1 cellular context compared by ENCODE assay signal in genomic region chr16:85844786-85845185, GRCh38.
TF ChIP-seq lines count a peak whose summit lies in the region.

No MANE protein-coding gene starts in this region.

TF ChIP-seq in HepG2, 621 proteins besides CTCF, POLR2A, EP300 and RAD21 (continued from another document and continues in another):
- TF ChIP-seq ERF (CRISPR knock-in tag; IDR thresholded peaks at IDR 0.05) (peak; percentile 60; the same call in 1 of the 2 replicates), ZNF839 (CRISPR knock-in tag; IDR thresholded peaks at IDR 0.05; ENCODE audit: borderline replicate concordance) (no peak), DR1 (CRISPR knock-in tag; IDR thresholded peaks at IDR 0.05) (no peak), KLF16 (CRISPR knock-in tag; IDR thresholded peaks at IDR 0.05) (peak in 1 of 2 experiments; percentile 21; a peak in 1 of 4 replicates), SATB2 (CRISPR knock-in tag; IDR thresholded peaks at IDR 0.05) (no peak), ZNF549 (CRISPR knock-in tag; IDR thresholded peaks at IDR 0.05) (no peak), NFKBIZ (CRISPR knock-in tag; IDR thresholded peaks at IDR 0.05) (no peak), RORA (CRISPR knock-in tag; IDR thresholded peaks at IDR 0.05) (no peak), SMAD3 (CRISPR knock-in tag; IDR thresholded peaks at IDR 0.05) (0 out of 2 replicates have a peak, but pooled peaks have one; percentile 38), SOX13 (IDR thresholded peaks at IDR 0.05) (no peak), SOX13 (CRISPR knock-in tag; conservative IDR thresholded peaks at IDR 0.05 in 1 of 2, IDR thresholded peaks at IDR 0.05 in 1 of 2) (peak in 1 of 2 experiments; percentile 39; a peak in 1 of 4 replicates), SKI (IDR thresholded peaks at IDR 0.05; ENCODE audit: partially characterized antibody) (peak; percentile 68), ZMYM3 (CRISPR knock-in tag; IDR thresholded peaks at IDR 0.05) (peak; percentile 71; the same call in 1 of the 2 replicates), SAFB2 (CRISPR knock-in tag; IDR thresholded peaks at IDR 0.05; ENCODE audit: borderline replicate concordance, low read depth) (no peak), ZNF772 (CRISPR knock-in tag; IDR thresholded peaks at IDR 0.05) (peak; percentile 23; the same call in 1 of the 2 replicates), ELF3 (CRISPR knock-in tag; IDR thresholded peaks at IDR 0.05) (peak; percentile 58; the same call in 1 of the 2 replicates), KAT2B (IDR thresholded peaks at IDR 0.05; ENCODE audit: borderline replicate concordance, low read depth, low read length) (no peak), SPEN (CRISPR knock-in tag; IDR thresholded peaks at IDR 0.05; ENCODE audit: low read depth) (peak; percentile 58; the same call in 1 of the 2 replicates), TMF1 (CRISPR knock-in tag; IDR thresholded peaks at IDR 0.05; ENCODE audit: low read depth) (no peak), ZBTB10 (CRISPR knock-in tag; IDR thresholded peaks at IDR 0.05; ENCODE audit: borderline replicate concordance) (no peak), ZNF460 (CRISPR knock-in tag; IDR thresholded peaks at IDR 0.05; ENCODE audit: borderline replicate concordance) (no peak), SKIL (CRISPR knock-in tag; IDR thresholded peaks at IDR 0.05; ENCODE audit: borderline replicate concordance) (peak; percentile 83), FOSL1 (CRISPR knock-in tag; IDR thresholded peaks at IDR 0.05; ENCODE audit: borderline replicate concordance) (no peak), MAFF (IDR thresholded peaks at IDR 0.05; ENCODE audit: low read depth, low read length) (no peak), ZBTB44 (CRISPR knock-in tag; IDR thresholded peaks at IDR 0.05) (no peak), ZNF557 (CRISPR knock-in tag; IDR thresholded peaks at IDR 0.05) (no peak), ATF3 (CRISPR knock-in tag; IDR thresholded peaks at IDR 0.05) (no peak), MXD3 (CRISPR knock-in tag; IDR thresholded peaks at IDR 0.05) (no peak), FOXK2 (IDR thresholded peaks at IDR 0.05) (no peak), SCMH1 (CRISPR knock-in tag; IDR thresholded peaks at IDR 0.05; ENCODE audit: borderline replicate concordance) (no peak), ATF2 (CRISPR knock-in tag; IDR thresholded peaks at IDR 0.05) (no peak), PPARG (CRISPR knock-in tag; conservative IDR thresholded peaks at IDR 0.05) (0 out of 2 replicates have a peak, but pooled peaks have one; percentile 15), IKZF1 (IDR thresholded peaks at IDR 0.05) (no peak), XBP1 (CRISPR knock-in tag; IDR thresholded peaks at IDR 0.05) (no peak), SMAD9 (CRISPR knock-in tag; IDR thresholded peaks at IDR 0.05) (no peak), ZNF383 (CRISPR knock-in tag; IDR thresholded peaks at IDR 0.05; ENCODE audit: borderline replicate concordance) (no peak), THAP9 (CRISPR knock-in tag; IDR thresholded peaks at IDR 0.05; ENCODE audit: borderline replicate concordance) (no peak; the same call in 1 of the 2 replicates), KDM1A (CRISPR knock-in tag; IDR thresholded peaks at IDR 0.05) (0 out of 2 replicates have a peak, but pooled peaks have one; percentile 17), SRF (IDR thresholded peaks at IDR 0.05; ENCODE audit: low read depth, low read length) (no peak), CAMTA2 (CRISPR knock-in tag; IDR thresholded peaks at IDR 0.05; ENCODE audit: borderline replicate concordance) (no peak), ZNF598 (CRISPR knock-in tag; IDR thresholded peaks at IDR 0.05; ENCODE audit: borderline replicate concordance) (no peak), ZNF274 (CRISPR knock-in tag; IDR thresholded peaks at IDR 0.05) (no peak), ZEB1 (IDR thresholded peaks at IDR 0.05; ENCODE audit: insufficient replicate concordance, low read depth) (no peak), ZNF343 (CRISPR knock-in tag; IDR thresholded peaks at IDR 0.05) (no peak), REL (CRISPR knock-in tag; conservative IDR thresholded peaks at IDR 0.05) (no peak), TRIM24 (CRISPR knock-in tag; IDR thresholded peaks at IDR 0.05) (no peak), KLF12 (CRISPR knock-in tag; IDR thresholded peaks at IDR 0.05; ENCODE audit: borderline replicate concordance) (no peak), ATAD3A (CRISPR knock-in tag; IDR thresholded peaks at IDR 0.05) (no peak), MZF1 (CRISPR knock-in tag; IDR thresholded peaks at IDR 0.05; ENCODE audit: borderline replicate concordance) (no peak), ZNF292 (CRISPR knock-in tag; IDR thresholded peaks at IDR 0.05; ENCODE audit: borderline replicate concordance, low read depth) (peak; percentile 64; the same call in 1 of the 2 replicates), ZNF678 (CRISPR knock-in tag; IDR thresholded peaks at IDR 0.05) (no peak), BRD4 (CRISPR knock-in tag; IDR thresholded peaks at IDR 0.05) (no peak), ZMYM4 (CRISPR knock-in tag; IDR thresholded peaks at IDR 0.05) (peak; percentile 67), ZNF253 (CRISPR knock-in tag; IDR thresholded peaks at IDR 0.05; ENCODE audit: borderline replicate concordance) (no peak), ZNF614 (CRISPR knock-in tag; IDR thresholded peaks at IDR 0.05; ENCODE audit: borderline replicate concordance) (no peak; the same call in 1 of the 2 replicates), HDAC1 (CRISPR knock-in tag; IDR thresholded peaks at IDR 0.05) (peak; percentile 57), KLF15 (CRISPR knock-in tag; IDR thresholded peaks at IDR 0.05; ENCODE audit: borderline replicate concordance) (no peak), HNRNPLL (IDR thresholded peaks at IDR 0.05; ENCODE audit: low read depth, low read length, poor library complexity, severe bottlenecking) (no peak), IRX3 (CRISPR knock-in tag; IDR thresholded peaks at IDR 0.05; ENCODE audit: borderline replicate concordance, low read depth) (no peak), ARID2 (CRISPR knock-in tag; IDR thresholded peaks at IDR 0.05; ENCODE audit: borderline replicate concordance) (no peak), ZNF350 (CRISPR knock-in tag; IDR thresholded peaks at IDR 0.05; ENCODE audit: borderline replicate concordance, low read depth) (no peak), ZNF720 (CRISPR knock-in tag; IDR thresholded peaks at IDR 0.05) (no peak)
